In the genomic region with DNA sequence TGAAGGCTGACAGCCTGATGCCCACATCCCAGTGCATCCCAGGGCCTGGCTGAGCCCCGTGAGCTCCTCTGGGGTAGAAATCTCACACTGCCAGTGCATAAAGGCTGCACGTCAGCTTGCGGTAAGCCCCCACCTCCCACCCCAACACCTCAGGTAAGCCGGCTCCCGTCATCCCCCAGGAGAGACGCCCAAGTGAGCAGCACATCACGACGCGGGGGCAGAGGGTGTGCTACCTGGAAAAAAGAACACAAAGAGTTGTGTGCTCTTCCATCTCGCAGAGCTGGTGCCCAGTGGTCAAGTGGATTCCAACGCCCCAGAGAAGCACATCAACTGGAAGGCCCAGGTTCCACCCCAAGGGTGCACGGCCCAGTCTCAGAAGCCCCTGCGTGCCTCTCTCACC, we compare ENCODE assay signal across 17 cellular contexts. TPM values are rescaled to one million over a fixed set of nuclear protein-coding genes. Genes with fewer than 3 reads are reported as not detected.
DNase-seq lines count a peak whose midpoint lies in the region; TF ChIP-seq lines count a peak whose summit lies in the region.
"Had no signal": no experiment of that assay in that cellular context is flagged by ENCODE, and none has a peak within 500 bp of the region (broad histone marks: within the 10 kb centered on the region; RNA-seq: fewer than 3 reads in every experiment).

No MANE protein-coding gene starts in this region.

- DNase-seq in activated naive CD4-positive, alpha-beta T cell treated with anti-CD3 and anti-CD28 coated beads, Interleukin-2, amount 50 U/mL, for 16 hours, result peak; percentile 3
- no peak for DNase-seq in activated naive CD4-positive, alpha-beta T cell (lab: John Stamatoyannopoulos, UW)
- DNase-seq in chondrocyte (ENCODE audit: low spot score) (peak; percentile 70), nephron progenitor cell (no peak), spleen (peak; percentile 56), KG1 (lab: John Stamatoyannopoulos, UW) (no peak), KBM-7 (no peak), erythroblast (lab: John Stamatoyannopoulos, UW) (no peak)
- DNase-seq: BE2C; CD8-positive, alpha-beta T cell; COR-L47; DMS153; DMS79 treated with DMSO at 0.1 percent for 48 hours; EL; H7 had no signal

- TF ChIP-seq POLR2A in spleen (IDR thresholded peaks at IDR 0.05), result no peak
- TF ChIP-seq POLR2A in erythroblast (IDR thresholded peaks at IDR 0.05; ENCODE audit: low read length), result no peak

- no peaks in the 10 kb centered on the region for H3K9me3 ChIP-seq in spleen
- H3K9me3 ChIP-seq: BE2C had no signal

- H3K9me3 Mint-ChIP-seq in chondrocyte (ENCODE audit: low read depth), result no peaks in the 10 kb centered on the region
- H3K9me3 Mint-ChIP-seq in nephron progenitor cell, result no peaks in the 10 kb centered on the region
- H3K9me3 Mint-ChIP-seq: CD8-positive, alpha-beta T cell; GM23338 had no signal

- H3K27ac Mint-ChIP-seq in chondrocyte (ENCODE audit: unreplicated experiment) (no peak overlapping the region), nephron progenitor cell (peak overlapping the region; percentile 37)
- H3K27ac Mint-ChIP-seq: CD8-positive, alpha-beta T cell; GM23338 had no signal

- no peaks in the 10 kb centered on the region for H3K27me3 ChIP-seq in spleen (replicated peaks in 1 of 7)
- H3K27me3 ChIP-seq: BE2C had no signal

- no peak for TF ChIP-seq CTCF in chondrocyte (IDR thresholded peaks at IDR 0.05)
- no peak for TF ChIP-seq CTCF in nephron progenitor cell (IDR thresholded peaks at IDR 0.05)
- no peak for TF ChIP-seq CTCF in spleen (IDR thresholded peaks at IDR 0.05 in 8 of 11, conservative IDR thresholded peaks at IDR 0.05 in 3 of 11)

- H3K4me3 Mint-ChIP-seq in chondrocyte (ENCODE audit: unreplicated experiment) (no peak overlapping the region), nephron progenitor cell (no peak overlapping the region)
- H3K4me3 Mint-ChIP-seq: CD8-positive, alpha-beta T cell; GM23338 had no signal

- H3K27ac ChIP-seq in spleen, result no peak overlapping the region
- H3K27ac ChIP-seq: C4-2B had no signal

- no peaks in the 10 kb centered on the region for H3K4me1 Mint-ChIP-seq in chondrocyte (ENCODE audit: low read depth)
- H3K4me1 Mint-ChIP-seq in nephron progenitor cell, result peaks cover 14% of the 10 kb centered on the region
- H3K4me1 Mint-ChIP-seq: GM23338 had no signal

- intact Hi-C loops in spleen (cut with DNase I; ENCODE audit: low total_unique reads), result no loop called here

- H3K4me3 ChIP-seq in spleen, result no peak overlapping the region
- H3K4me3 ChIP-seq: GM23338 had no signal

- H3K36me3 Mint-ChIP-seq in chondrocyte (ENCODE audit: low read depth), result peaks cover 10% of the 10 kb centered on the region
- peaks cover 7% of the 10 kb centered on the region for H3K36me3 Mint-ChIP-seq in nephron progenitor cell (ENCODE audit: low read depth)

- H3K36me3 ChIP-seq in spleen, result peaks cover 0 to 21% (median 2%) of the 10 kb centered on the region in 6 donors

- H3K4me1 ChIP-seq in spleen, result no peaks in the 10 kb centered on the region
- H3K4me1 ChIP-seq: BE2C had no signal

- H3K27me3 Mint-ChIP-seq in chondrocyte (ENCODE audit: low read depth) (no peaks in the 10 kb centered on the region), nephron progenitor cell (ENCODE audit: low read depth, poor library complexity) (peaks cover 2% of the 10 kb centered on the region)

- 91 to 96% (median 92%) methylated on average over 12 to 13 of the region's 13 CpGs for WGBS in spleen, 5 donors

- in situ Hi-C loops in KBM-7 (cut with MboI; ENCODE audit: low pct_unique_long_range_greater_than_20kb, low sequenced_read_pairs), result no loop called here

RNA-seq across cellular contexts. Expression of a gene that starts 50.0 kb away (rescaled TPM):
- total RNA-seq in chondrocyte (8.4 to 18.3 TPM (median 9.3 TPM) in 3 replicates), spleen (10 to 100 TPM in 1 of 7 donors, 1 to 10 TPM in 6; 2.4 to 11.2 (median 6.6) TPM)
- 1 to 10 TPM in 2 of 3 donors, under 1 TPM in 1; 0.50 to 2.6 (median 1.6) TPM for polyA plus RNA-seq in spleen

Comparison
In these comparisons a context has a peak if more than half of its experiments do, and no peak if none do; other contexts are left out.
1. DNase-seq: peak in activated naive CD4-positive, alpha-beta T cell treated with anti-CD3 and anti-CD28 coated beads, Interleukin-2, amount 50 U/mL, for 16 hours (single experiment), chondrocyte (single experiment) and spleen (single experiment); none in activated naive CD4-positive, alpha-beta T cell (0 of 4), nephron progenitor cell (single experiment), KG1 (single experiment), KBM-7 (single experiment) and erythroblast (0 of 2).